In the genomic region with DNA sequence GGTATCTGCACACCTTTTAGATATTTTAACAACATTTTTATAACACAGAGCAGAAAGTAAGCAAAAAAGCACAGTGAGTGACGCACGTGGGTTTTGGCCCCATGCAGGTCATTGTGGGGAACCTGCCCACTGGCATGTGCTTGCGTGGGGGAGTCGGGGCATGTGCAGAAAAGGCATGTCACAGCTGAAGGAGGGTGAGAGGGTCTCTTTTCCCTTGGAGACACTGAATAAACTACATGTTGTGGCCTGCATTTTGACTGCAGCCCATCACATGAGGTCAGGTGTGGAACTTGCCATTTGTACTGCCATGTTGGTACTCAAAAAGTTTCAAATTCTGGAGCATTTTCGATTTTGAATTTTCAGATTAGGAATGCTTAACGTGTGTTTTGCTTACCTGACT, we compare ENCODE assay signal across 1 cellular context.
TF ChIP-seq lines count a peak whose summit lies in the region.

No MANE protein-coding gene starts in this region.

TF ChIP-seq in GM23338, 12 proteins besides CTCF, POLR2A, EP300 and RAD21 (continued from another document):
- TF ChIP-seq, protein P1, sequence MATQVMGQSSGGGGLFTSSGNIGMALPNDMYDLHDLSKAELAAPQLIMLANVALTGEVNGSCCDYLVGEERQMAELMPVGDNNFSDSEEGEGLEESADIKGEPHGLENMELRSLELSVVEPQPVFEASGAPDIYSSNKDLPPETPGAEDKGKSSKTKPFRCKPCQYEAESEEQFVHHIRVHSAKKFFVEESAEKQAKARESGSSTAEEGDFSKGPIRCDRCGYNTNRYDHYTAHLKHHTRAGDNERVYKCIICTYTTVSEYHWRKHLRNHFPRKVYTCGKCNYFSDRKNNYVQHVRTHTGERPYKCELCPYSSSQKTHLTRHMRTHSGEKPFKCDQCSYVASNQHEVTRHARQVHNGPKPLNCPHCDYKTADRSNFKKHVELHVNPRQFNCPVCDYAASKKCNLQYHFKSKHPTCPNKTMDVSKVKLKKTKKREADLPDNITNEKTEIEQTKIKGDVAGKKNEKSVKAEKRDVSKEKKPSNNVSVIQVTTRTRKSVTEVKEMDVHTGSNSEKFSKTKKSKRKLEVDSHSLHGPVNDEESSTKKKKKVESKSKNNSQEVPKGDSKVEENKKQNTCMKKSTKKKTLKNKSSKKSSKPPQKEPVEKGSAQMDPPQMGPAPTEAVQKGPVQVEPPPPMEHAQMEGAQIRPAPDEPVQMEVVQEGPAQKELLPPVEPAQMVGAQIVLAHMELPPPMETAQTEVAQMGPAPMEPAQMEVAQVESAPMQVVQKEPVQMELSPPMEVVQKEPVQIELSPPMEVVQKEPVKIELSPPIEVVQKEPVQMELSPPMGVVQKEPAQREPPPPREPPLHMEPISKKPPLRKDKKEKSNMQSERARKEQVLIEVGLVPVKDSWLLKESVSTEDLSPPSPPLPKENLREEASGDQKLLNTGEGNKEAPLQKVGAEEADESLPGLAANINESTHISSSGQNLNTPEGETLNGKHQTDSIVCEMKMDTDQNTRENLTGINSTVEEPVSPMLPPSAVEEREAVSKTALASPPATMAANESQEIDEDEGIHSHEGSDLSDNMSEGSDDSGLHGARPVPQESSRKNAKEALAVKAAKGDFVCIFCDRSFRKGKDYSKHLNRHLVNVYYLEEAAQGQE (IDR thresholded peaks at IDR 0.05; ENCODE audit: unreplicated experiment), result no peak
- no peak for TF ChIP-seq ZNF331 (CRISPR knock-in tag; IDR thresholded peaks at IDR 0.05; ENCODE audit: low read depth)
- TF ChIP-seq POLR2AphosphoS5 (IDR thresholded peaks at IDR 0.05; ENCODE audit: low read depth), result no peak
- TF ChIP-seq STAT1 (IDR thresholded peaks at IDR 0.05; ENCODE audit: unreplicated experiment), result no peak
- no peak for TF ChIP-seq JUNB (IDR thresholded peaks at IDR 0.05; ENCODE audit: unreplicated experiment)
